ENCODE assay signal across 1 cellular context in the genomic region with DNA sequence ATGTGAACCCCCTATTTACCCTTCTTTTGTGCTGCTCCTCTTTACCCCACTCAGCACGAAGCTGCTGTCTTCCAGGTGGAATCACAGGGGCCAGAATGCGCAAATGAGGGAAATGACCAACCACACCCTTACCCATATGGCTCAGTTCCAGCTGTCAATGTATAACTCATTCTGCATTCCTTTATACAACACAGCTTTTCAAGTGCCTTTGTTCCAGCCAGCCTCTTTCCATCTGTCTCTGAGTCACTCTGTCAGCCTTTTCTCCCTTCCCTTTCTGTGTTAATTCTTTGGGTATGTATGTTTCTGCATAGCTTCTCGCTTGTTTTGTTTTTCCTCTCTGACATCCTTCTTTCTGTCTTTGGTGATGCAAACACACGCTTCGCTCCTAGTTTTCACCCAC.
TF ChIP-seq lines count a peak whose summit lies in the region.

No MANE protein-coding gene starts in this region.

TF ChIP-seq in HepG2, 621 proteins besides CTCF, POLR2A, EP300 and RAD21 (continued from another document):
- TF ChIP-seq, protein P1, sequence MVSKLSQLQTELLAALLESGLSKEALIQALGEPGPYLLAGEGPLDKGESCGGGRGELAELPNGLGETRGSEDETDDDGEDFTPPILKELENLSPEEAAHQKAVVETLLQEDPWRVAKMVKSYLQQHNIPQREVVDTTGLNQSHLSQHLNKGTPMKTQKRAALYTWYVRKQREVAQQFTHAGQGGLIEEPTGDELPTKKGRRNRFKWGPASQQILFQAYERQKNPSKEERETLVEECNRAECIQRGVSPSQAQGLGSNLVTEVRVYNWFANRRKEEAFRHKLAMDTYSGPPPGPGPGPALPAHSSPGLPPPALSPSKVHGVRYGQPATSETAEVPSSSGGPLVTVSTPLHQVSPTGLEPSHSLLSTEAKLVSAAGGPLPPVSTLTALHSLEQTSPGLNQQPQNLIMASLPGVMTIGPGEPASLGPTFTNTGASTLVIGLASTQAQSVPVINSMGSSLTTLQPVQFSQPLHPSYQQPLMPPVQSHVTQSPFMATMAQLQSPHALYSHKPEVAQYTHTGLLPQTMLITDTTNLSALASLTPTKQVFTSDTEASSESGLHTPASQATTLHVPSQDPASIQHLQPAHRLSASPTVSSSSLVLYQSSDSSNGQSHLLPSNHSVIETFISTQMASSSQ (IDR thresholded peaks at IDR 0.05; ENCODE audit: low read depth), result 0 out of 2 replicates have a peak, but pooled peaks have one; percentile 44
- TF ChIP-seq, protein P1 (CRISPR knock-in tag; IDR thresholded peaks at IDR 0.05; ENCODE audit: borderline replicate concordance), result no peak
- TF ChIP-seq BRCA1 (CRISPR knock-in tag; IDR thresholded peaks at IDR 0.05) (no peak), TAF1 (CRISPR knock-in tag; IDR thresholded peaks at IDR 0.05) (no peak), STAG1 (CRISPR knock-in tag; IDR thresholded peaks at IDR 0.05) (no peak), ZNF792 (CRISPR knock-in tag; IDR thresholded peaks at IDR 0.05) (no peak), SOX13 (IDR thresholded peaks at IDR 0.05) (no peak), SOX13 (CRISPR knock-in tag; conservative IDR thresholded peaks at IDR 0.05 in 1 of 2, IDR thresholded peaks at IDR 0.05 in 1 of 2) (peak in 1 of 2 experiments; percentile 62; a peak in 2 of 4 replicates), ZNF124 (CRISPR knock-in tag; IDR thresholded peaks at IDR 0.05) (no peak), SOX5 (CRISPR knock-in tag; IDR thresholded peaks at IDR 0.05; ENCODE audit: borderline replicate concordance) (peak; percentile 44; the same call in 1 of the 2 replicates)
- TF ChIP-seq, protein P2, sequence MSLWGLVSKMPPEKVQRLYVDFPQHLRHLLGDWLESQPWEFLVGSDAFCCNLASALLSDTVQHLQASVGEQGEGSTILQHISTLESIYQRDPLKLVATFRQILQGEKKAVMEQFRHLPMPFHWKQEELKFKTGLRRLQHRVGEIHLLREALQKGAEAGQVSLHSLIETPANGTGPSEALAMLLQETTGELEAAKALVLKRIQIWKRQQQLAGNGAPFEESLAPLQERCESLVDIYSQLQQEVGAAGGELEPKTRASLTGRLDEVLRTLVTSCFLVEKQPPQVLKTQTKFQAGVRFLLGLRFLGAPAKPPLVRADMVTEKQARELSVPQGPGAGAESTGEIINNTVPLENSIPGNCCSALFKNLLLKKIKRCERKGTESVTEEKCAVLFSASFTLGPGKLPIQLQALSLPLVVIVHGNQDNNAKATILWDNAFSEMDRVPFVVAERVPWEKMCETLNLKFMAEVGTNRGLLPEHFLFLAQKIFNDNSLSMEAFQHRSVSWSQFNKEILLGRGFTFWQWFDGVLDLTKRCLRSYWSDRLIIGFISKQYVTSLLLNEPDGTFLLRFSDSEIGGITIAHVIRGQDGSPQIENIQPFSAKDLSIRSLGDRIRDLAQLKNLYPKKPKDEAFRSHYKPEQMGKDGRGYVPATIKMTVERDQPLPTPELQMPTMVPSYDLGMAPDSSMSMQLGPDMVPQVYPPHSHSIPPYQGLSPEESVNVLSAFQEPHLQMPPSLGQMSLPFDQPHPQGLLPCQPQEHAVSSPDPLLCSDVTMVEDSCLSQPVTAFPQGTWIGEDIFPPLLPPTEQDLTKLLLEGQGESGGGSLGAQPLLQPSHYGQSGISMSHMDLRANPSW (CRISPR knock-in tag; IDR thresholded peaks at IDR 0.05; ENCODE audit: borderline replicate concordance), result no peak
